In the genomic region with DNA sequence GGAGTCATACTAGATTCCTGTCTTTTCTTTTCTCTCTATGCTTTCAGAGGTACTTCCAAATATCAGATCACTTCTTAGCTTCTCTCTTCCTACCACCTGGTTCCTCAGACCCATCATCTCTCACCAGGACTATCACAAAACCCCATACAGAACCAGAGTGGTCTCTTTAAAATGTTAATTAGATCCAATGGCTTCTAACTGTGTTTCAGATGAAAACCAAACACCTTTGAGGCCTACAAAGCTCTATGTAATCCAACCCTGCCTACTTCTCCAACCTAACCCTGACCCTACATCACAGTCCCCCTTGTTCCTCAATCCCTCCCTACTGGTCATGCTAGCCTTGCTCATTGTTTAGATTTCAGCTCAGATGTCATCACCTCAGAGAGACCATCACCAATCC, we compare ENCODE assay signal across 24 cellular contexts.
"Had no signal": no experiment of that assay in that cellular context is flagged by ENCODE, and none has a peak within 500 bp of the region (broad histone marks: within the 10 kb centered on the region; RNA-seq: fewer than 3 reads in every experiment).

No MANE protein-coding gene starts in this region.

- H3K79me2 ChIP-seq: hepatocyte had no signal

- H3K4me2 ChIP-seq: hepatocyte had no signal

- FAIRE-seq: endothelial cell of umbilical vein, kidney, pancreas, small intestine had no signal

- ATAC-seq: left cardiac atrium; left ventricle myocardium superior; natural killer cell treated with Interleukin-12 subunit alpha and Interleukin-12 subunit beta and Interleukin-15 and Interleukin-18, amount 100 ng/mL, for 72 hours; pancreas; right cardiac atrium had no signal

- H3K4me3 ChIP-seq: colonic mucosa, hepatocyte, lung, pancreas, suprapubic skin, thyroid gland, uterus had no signal

- H3K36me3 ChIP-seq: colonic mucosa, pancreas, suprapubic skin, thyroid gland, uterus had no signal

- H2AFZ ChIP-seq: hepatocyte had no signal

- H3K27ac Mint-ChIP-seq: natural killer cell treated with Interleukin-12 subunit alpha and Interleukin-12 subunit beta and Interleukin-15 and Interleukin-18, amount 100 ng/mL, for 72 hours; progenitor cell of endocrine pancreas; type B pancreatic cell had no signal

- H3K9me3 Mint-ChIP-seq: natural killer cell treated with Interleukin-12 subunit alpha and Interleukin-12 subunit beta and Interleukin-15 and Interleukin-18, amount 100 ng/mL, for 72 hours had no signal

- H3K9me3 ChIP-seq: colonic mucosa, pancreas, suprapubic skin, thyroid gland, uterus had no signal

- H3K4me3 Mint-ChIP-seq: natural killer cell treated with Interleukin-12 subunit alpha and Interleukin-12 subunit beta and Interleukin-15 and Interleukin-18, amount 100 ng/mL, for 72 hours; type B pancreatic cell had no signal

- H3K27ac ChIP-seq: colonic mucosa, hepatocyte, pancreas, suprapubic skin, thyroid gland, uterus had no signal

- H3K27me3 Mint-ChIP-seq: natural killer cell treated with Interleukin-12 subunit alpha and Interleukin-12 subunit beta and Interleukin-15 and Interleukin-18, amount 100 ng/mL, for 72 hours; progenitor cell of endocrine pancreas; type B pancreatic cell had no signal

- H3K4me1 ChIP-seq: colonic mucosa, pancreas, suprapubic skin, uterus had no signal

- DNase-seq: colonic mucosa; dermis blood vessel endothelial cell; foreskin melanocyte; head of caudate nucleus; kidney; left cardiac atrium; left ventricle myocardium superior; mesenchymal stem cell; midbrain; occipital lobe; pancreas; right cardiac atrium; small intestine; stimulated activated CD4-positive, alpha-beta T cell treated with anti-CD3 and anti-CD28 coated beads, Interleukin-12 subunit alpha, Interleukin-12 subunit beta, amount 100 ng/mL, for 4 hours; stimulated activated naive CD4-positive, alpha-beta T cell; thyroid gland; uterus had no signal

- H3K27me3 ChIP-seq: colonic mucosa, hepatocyte, pancreas, suprapubic skin, thyroid gland, uterus had no signal
